Comparison of ENCODE assay signal across 8 cellular contexts in genomic region chr7:44461387-44461786, GRCh38. TPM values are rescaled to one million over a fixed set of nuclear protein-coding genes. Genes with fewer than 3 reads are reported as not detected.
DNase-seq lines count a peak whose midpoint lies in the region; ATAC-seq and TF ChIP-seq lines count a peak whose summit lies in the region.

No MANE protein-coding gene starts in this region.

- ATAC-seq in HG03342 (IDR thresholded peaks at IDR 0.05; ENCODE audit: unreplicated experiment) = peak; percentile 38
- no peak for ATAC-seq in GM18520 (IDR thresholded peaks at IDR 0.05; ENCODE audit: unreplicated experiment)
- ATAC-seq in GM18517 (IDR thresholded peaks at IDR 0.05; ENCODE audit: unreplicated experiment) = no peak
- ATAC-seq in GM21390 (IDR thresholded peaks at IDR 0.05; ENCODE audit: unreplicated experiment) = no peak

- H3K4me3 ChIP-seq in CD8-positive, alpha-beta memory T cell (ENCODE audit: low read length) = peak overlapping the region; percentile 53
- no peak overlapping the region for H3K4me3 ChIP-seq in esophagus muscularis mucosa

- peak in 2 of 5 donors; percentile 2 to 20 for DNase-seq in CD8-positive, alpha-beta memory T cell
- peak; percentile 4 to 8 for DNase-seq in activated CD4-positive, alpha-beta T cell treated with anti-CD3 and anti-CD28 coated beads, Interleukin-2, amount 50 U/mL, for 4 hours
- peak; percentile 38 for DNase-seq in hepatic stellate cell (ENCODE audit: low spot score)
- no peak for DNase-seq in esophagus muscularis mucosa (ENCODE audit: extremely low spot score)

- POLR2A ChIA-PET in CD8-positive, alpha-beta memory T cell (lab: Charles Lee) = interaction anchor here (3.4 kb wide), 1 partner anchor 29 kb away, joined by 29 read pairs; the partner anchor contains the start of gene NUDCD3

- WGBS in esophagus muscularis mucosa = 70% methylated on average over 2 of the region's 2 CpGs

- no peaks in the 10 kb centered on the region for H3K36me3 ChIP-seq in CD8-positive, alpha-beta memory T cell (ENCODE audit: insufficient read depth, low read length)
- peaks cover 0 to 7% (median 2%) of the 10 kb centered on the region in 4 donors for H3K36me3 ChIP-seq in esophagus muscularis mucosa

- no peak for TF ChIP-seq CTCF in esophagus muscularis mucosa (IDR thresholded peaks at IDR 0.05)

- peaks cover 67 to 91% (median 88%) of the 10 kb centered on the region in 3 donors for H3K4me1 Mint-ChIP-seq in CD8-positive, alpha-beta memory T cell

- peaks cover 4 to 50% (median 18%) of the 10 kb centered on the region in 3 donors for H3K36me3 Mint-ChIP-seq in CD8-positive, alpha-beta memory T cell

- intact Hi-C loops in esophagus muscularis mucosa (cut with DNase I) = no loop called here

- no peak for TF ChIP-seq EP300 in esophagus muscularis mucosa (IDR thresholded peaks at IDR 0.05)

- no peaks in the 10 kb centered on the region for H3K27me3 ChIP-seq in CD8-positive, alpha-beta memory T cell (ENCODE audit: insufficient read depth, low read length, poor library complexity, severe bottlenecking)
- H3K27me3 ChIP-seq in esophagus muscularis mucosa = no peaks in the 10 kb centered on the region

- TF ChIP-seq POLR2A in esophagus muscularis mucosa (IDR thresholded peaks at IDR 0.05; ENCODE audit: low read depth) = no peak

- peak overlapping the region; percentile 41 to 78 (median 60) for H3K4me3 Mint-ChIP-seq in CD8-positive, alpha-beta memory T cell

- CTCF ChIA-PET in CD8-positive, alpha-beta memory T cell (lab: Charles Lee) = no interaction called here

- peaks cover 49% of the 10 kb centered on the region for H3K4me1 ChIP-seq in CD8-positive, alpha-beta memory T cell (ENCODE audit: insufficient read depth, low read length)
- H3K4me1 ChIP-seq in esophagus muscularis mucosa = peaks cover 27 to 56% (median 33%) of the 10 kb centered on the region in 4 donors

- no peaks in the 10 kb centered on the region for H3K27me3 Mint-ChIP-seq in CD8-positive, alpha-beta memory T cell

- peak overlapping the region; percentile 17 to 91 (median 68) for H3K27ac Mint-ChIP-seq in CD8-positive, alpha-beta memory T cell

- no peaks in the 10 kb centered on the region for H3K9me3 Mint-ChIP-seq in CD8-positive, alpha-beta memory T cell

- no peak overlapping the region for H3K27ac ChIP-seq in CD8-positive, alpha-beta memory T cell (ENCODE audit: low read depth, low read length)
- H3K27ac ChIP-seq in esophagus muscularis mucosa (replicated peaks in 1 of 4) = no peak overlapping the region

- H3K9me3 ChIP-seq in CD8-positive, alpha-beta memory T cell (ENCODE audit: low read length) = no peaks in the 10 kb centered on the region
- H3K9me3 ChIP-seq in esophagus muscularis mucosa = no peaks in the 10 kb centered on the region

RNA-seq across cellular contexts. Expression of gene NUDCD3, which starts 29.1 kb away (rescaled TPM):
- 10 to 100 TPM; 98.8 to 99.5 TPM for total RNA-seq in CD8-positive, alpha-beta memory T cell
- 72.0 TPM for polyA plus RNA-seq in CD8-positive, alpha-beta memory T cell
- total RNA-seq in esophagus muscularis mucosa = 10 to 100 TPM; 44.9 to 92.4 (median 73.0) TPM
